In the genomic region with DNA sequence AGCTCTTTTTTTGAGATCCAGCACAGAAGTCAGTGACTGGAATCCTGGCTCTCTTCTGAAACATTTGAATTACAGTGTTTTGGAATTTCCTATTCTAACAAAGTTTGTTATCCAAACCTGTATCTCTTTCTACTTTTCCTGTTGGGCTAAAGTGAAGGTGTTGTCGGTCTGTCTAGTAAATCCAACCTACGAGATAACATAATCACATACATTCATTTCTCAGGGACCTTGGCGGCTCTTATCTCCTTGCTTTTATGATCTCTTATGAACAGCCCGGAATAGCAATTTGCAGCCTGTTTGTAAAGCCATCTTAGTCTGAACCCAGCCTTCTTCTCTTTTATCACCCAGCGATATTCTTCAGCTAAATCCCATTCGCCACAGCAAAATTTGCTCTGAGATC, we compare ENCODE assay signal across 19 cellular contexts. TPM values are rescaled to one million over a fixed set of nuclear protein-coding genes. Genes with fewer than 3 reads are reported as not detected.
"Had no signal": no experiment of that assay in that cellular context is flagged by ENCODE, and none has a peak within 500 bp of the region (broad histone marks: within the 10 kb centered on the region; RNA-seq: fewer than 3 reads in every experiment).

No MANE protein-coding gene starts in this region.

- ATAC-seq: activated CD8-positive, alpha-beta T cell treated with anti-CD3 and anti-CD28 coated beads, Interleukin-2, amount 10 ng/mL, durations not matched to agents 7 days and 5 days; activated naive CD8-positive, alpha-beta T cell treated with anti-CD3 and anti-CD28 coated beads, Interleukin-2, amount 50 U/mL, for 24 hours; stimulated activated naive CD8-positive, alpha-beta T cell treated with anti-CD3 and anti-CD28 coated beads, Interleukin-15, Interleukin-2, amounts not matched to agents 100 U/mL and 50 U/mL, for 24 hours; T-cell; upper lobe of right lung had no signal

- H2AFZ ChIP-seq: parathyroid adenoma had no signal

- H3K9me3 ChIP-seq: neutrophil, upper lobe of right lung had no signal

- H3K4me1 ChIP-seq: upper lobe of right lung had no signal

- H3K36me3 ChIP-seq: neutrophil, upper lobe of right lung, WERI-Rb-1 had no signal

- H3K9ac ChIP-seq: parathyroid adenoma had no signal

- H3K27me3 ChIP-seq: neutrophil, upper lobe of right lung had no signal

- H3K27ac ChIP-seq: neutrophil, upper lobe of right lung, WERI-Rb-1 had no signal

- H3K4me3 ChIP-seq: upper lobe of right lung had no signal

- DNase-seq: activated CD4-positive, alpha-beta T cell treated with anti-CD3 and anti-CD28 coated beads, Interleukin-2, amount 10 ng/mL, durations not matched to agents 7 days and 5 days; activated CD4-positive, CD25-positive, alpha-beta regulatory T cell treated with anti-CD3 and anti-CD28 coated beads, Interleukin-2, amount 50 U/mL, for 72 hours; activated CD8-positive, alpha-beta T cell treated with anti-CD3 and anti-CD28 coated beads, Interleukin-2, amount 10 ng/mL, durations not matched to agents 7 days and 5 days; activated gamma-delta T cell; activated naive CD4-positive, alpha-beta T cell treated with anti-CD3 and anti-CD28 coated beads, Interleukin-2, amount 50 U/mL, for 16 hours; activated naive CD8-positive, alpha-beta T cell treated with anti-CD3 and anti-CD28 coated beads, Interleukin-2, amount 50 U/mL, for 24 hours; effector CD4-positive, alpha-beta T cell; foreskin melanocyte; islet precursor cell; mammary epithelial cell; stimulated activated CD4-positive, alpha-beta T cell treated with anti-CD3 and anti-CD28 coated beads, Interleukin-12 subunit alpha, Interleukin-12 subunit beta, amount 100 ng/mL, for 4 hours; stimulated activated CD4-positive, alpha-beta T cell treated with anti-CD3 and anti-CD28 coated beads, Interleukin-4, amount 100 ng/mL, for 4 hours; stimulated activated naive CD8-positive, alpha-beta T cell treated with anti-CD3 and anti-CD28 coated beads, Interleukin-15, Interleukin-2, amounts not matched to agents 100 U/mL and 50 U/mL, for 24 hours; T-cell; upper lobe of right lung; WERI-Rb-1 had no signal

RNA-seq across cellular contexts. Expression of a gene that starts 14.5 kb away (rescaled TPM):
- total RNA-seq: activated CD4-positive, alpha-beta T cell treated with anti-CD3 and anti-CD28 coated beads, Interleukin-2, amount 10 ng/mL, durations not matched to agents 7 days and 5 days; activated CD8-positive, alpha-beta T cell treated with anti-CD3 and anti-CD28 coated beads, Interleukin-2, amount 10 ng/mL, durations not matched to agents 7 days and 5 days; activated T-helper 1 cell treated with anti-CD3 and anti-CD28 coated beads, Interleukin-12 subunit alpha, Interleukin-12 subunit beta, Interleukin-2, Interleukin-4 antibody, amounts not matched to agents 30 ng/mL and 10 ng/mL and 1 ng/mL, durations not matched to agents 14 hours and 24 hours and 36 hours; T-cell had no signal
